8 cellular contexts compared by ENCODE assay signal in the genomic region with DNA sequence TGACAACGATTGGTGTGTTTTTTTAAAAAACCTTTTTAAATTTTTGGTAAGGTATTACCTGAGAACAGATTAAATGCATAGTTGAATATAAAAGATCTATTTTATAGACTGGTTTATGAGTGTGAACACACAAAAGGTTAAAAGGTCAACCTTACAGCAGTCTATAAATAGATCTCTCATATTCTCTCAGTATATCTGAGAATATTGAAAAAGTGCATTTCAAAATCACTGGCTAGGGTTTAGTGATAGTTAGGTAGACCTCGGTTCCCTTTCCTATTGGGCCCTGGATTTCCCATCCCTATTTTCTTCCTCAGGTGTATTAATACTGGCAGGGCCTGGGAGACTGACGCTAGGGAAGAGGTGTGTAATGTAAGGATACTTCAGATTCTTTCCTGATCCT. TPM values are rescaled to one million over a fixed set of nuclear protein-coding genes. Genes with fewer than 3 reads are reported as not detected.
A peak's percentile ranks its signal among the peaks of the same experiment; 100 is the strongest.
DNase-seq lines count a peak whose midpoint lies in the region; ATAC-seq, FAIRE-seq and TF ChIP-seq lines count a peak whose summit lies in the region.

No MANE protein-coding gene starts in this region.

- H3K4me2 ChIP-seq in A549 = peak overlapping the region; percentile 95
- H3K4me2 ChIP-seq in HCT116 (ENCODE audit: low read length) = peak overlapping the region; percentile 57
- H3K4me2 ChIP-seq in K562 (ENCODE audit: insufficient read depth, low read length) = peak overlapping the region; percentile 65

- TF ChIP-seq POLR2A in A549 (IDR thresholded peaks at IDR 0.05; ENCODE audit: low read length) = no peak
- TF ChIP-seq POLR2A in HCT116 (IDR thresholded peaks at IDR 0.05; ENCODE audit: borderline replicate concordance, extremely low read depth, insufficient read depth, insufficient read length) = no peak
- TF ChIP-seq POLR2A in K562 (conservative IDR thresholded peaks at IDR 0.05) = no peak

- POLR2A ChIA-PET in A549 (lab: Yijun Ruan, JAX) (no interaction called here), HCT116 (lab: Charles Lee) (no interaction called here), K562 (lab: Yijun Ruan, JAX) (interaction anchor here (0.6 to 2.7 kb wide), 13 partner anchors 8 to 191 kb away, joined by 3 to 13 read pairs (median 4); no protein-coding TSS in a partner anchor)

- TF ChIP-seq EP300 in A549 (IDR thresholded peaks at IDR 0.05) (no peak), K562 (IDR thresholded peaks at IDR 0.05; ENCODE audit: low read length) (no peak)

- no TSS peak for BruUV-seq in HCT116 (replicated peaks; lab: Mats Ljungman, UMichigan)
- TSS peak; percentile 80 for BruUV-seq in K562 (replicated peaks; lab: Mats Ljungman, UMichigan)

- H4K20me1 ChIP-seq in HCT116 (ENCODE audit: insufficient read depth) (no peaks in the 10 kb centered on the region), K562 (replicated peaks; ENCODE audit: control insufficient read depth, insufficient read depth, low read length) (0 out of 2 replicates have a peak, but pooled peaks cover 2% of the 10 kb centered on the region)

- H3K9me1 ChIP-seq in K562 (ENCODE audit: control insufficient read depth, insufficient read depth, low read length) = no peaks in the 10 kb centered on the region

- peaks cover 19% of the 10 kb centered on the region for H3K4me1 ChIP-seq in A549
- peaks cover 4 to 12% of the 10 kb centered on the region in 2 experiments; a peak in 3 of 4 replicates for H3K4me1 ChIP-seq in HCT116 (ENCODE audit: control insufficient read depth in 1 of 2, insufficient read depth in 2 of 2, low read length in 2 of 2)
- H3K4me1 ChIP-seq in K562 (replicated peaks in 1 of 2; ENCODE audit: control insufficient read depth in 2 of 2, insufficient read depth in 2 of 2, low read length in 2 of 2) = peaks cover 9 to 25% of the 10 kb centered on the region in 2 experiments
- peaks cover 4% of the 10 kb centered on the region for H3K4me1 ChIP-seq in mesodermal cell (ENCODE audit: control insufficient read depth, insufficient read depth, low read length, poor library complexity, severe bottlenecking)

- H3K36me3 ChIP-seq in HCT116 (ENCODE audit: control insufficient read depth in 1 of 2, insufficient read depth in 2 of 2, low read length in 2 of 2) = no peaks in the 10 kb centered on the region; a peak in 2 of 4 replicates
- peaks cover 28% of the 10 kb centered on the region for H3K36me3 ChIP-seq in K562 (ENCODE audit: control insufficient read depth, insufficient read depth, low read length)
- peaks cover 19% of the 10 kb centered on the region for H3K36me3 ChIP-seq in mesodermal cell (ENCODE audit: control insufficient read depth, insufficient read depth, low read length)

- CTCF ChIA-PET in A549 (lab: Yijun Ruan, JAX) (interaction anchor here (0.7 to 1.4 kb wide), 2 partner anchors 23 to 227 kb away, joined by 3 to 4 read pairs; no protein-coding TSS in a partner anchor), HCT116 (lab: Charles Lee) (interaction anchor here (0.7 kb wide), 1 partner anchor 186 kb away, joined by 3 read pairs; no protein-coding TSS in a partner anchor), K562 (lab: Yijun Ruan, JAX; ENCODE audit: low intra/inter-chr PET ratio) (no interaction called here)

- no peaks in the 10 kb centered on the region for H3K9me3 ChIP-seq in A549
- H3K9me3 ChIP-seq in HCT116 (ENCODE audit: control insufficient read depth in 1 of 2, insufficient read depth in 1 of 2, low read depth in 1 of 2, low read length in 2 of 2) = no peaks in the 10 kb centered on the region
- no peaks in the 10 kb centered on the region for H3K9me3 ChIP-seq in K562 (replicated peaks; ENCODE audit: control insufficient read depth, insufficient read depth, low read depth, low read length)
- no peaks in the 10 kb centered on the region for H3K9me3 ChIP-seq in mesodermal cell (ENCODE audit: control insufficient read depth, low read length)

- H3K9ac ChIP-seq in HCT116 (ENCODE audit: low read length) (peak overlapping the region; percentile 19), K562 (ENCODE audit: insufficient read depth in 1 of 2, low read depth in 2 of 2, low read length in 2 of 2) (0 out of 4 replicates have a peak overlapping the region, but pooled peaks of 1 of the 2 experiments have one; percentile 28)

- in situ Hi-C loops in K562 (cut with MboI) = no loop called here

- no peak for ATAC-seq in A549
- ATAC-seq in HCT116 = no peak
- no peak for ATAC-seq in K562

- H2AFZ ChIP-seq in HCT116 (ENCODE audit: low read depth, low read length, poor library complexity, severe bottlenecking) (peak overlapping the region; percentile 59), K562 (ENCODE audit: low read depth, low read length) (peak overlapping the region; percentile 38; the same call in 1 of the 2 replicates)

- H3K79me2 ChIP-seq in HCT116 (ENCODE audit: insufficient read depth, low read length) (peaks cover 30% of the 10 kb centered on the region), K562 (ENCODE audit: control insufficient read depth, insufficient read depth, low read length) (peaks cover 37% of the 10 kb centered on the region)

- H3K27ac ChIP-seq in A549 (peak overlapping the region; percentile 66 to 78), HCT116 (ENCODE audit: low read depth, low read length) (no peak overlapping the region), K562 (ENCODE audit: extremely low read depth, low read depth, low read length) (peak overlapping the region; percentile 57), mesodermal cell (ENCODE audit: low read depth, low read length, severe bottlenecking) (peak overlapping the region; percentile 52)

- DNase-seq in A549 (ENCODE audit: low read depth in 1 of 2, low spot score in 1 of 2) = no peak
- no peak for DNase-seq in HCT116 (ENCODE audit: low read depth, low spot score)
- no peak for DNase-seq in K562 (ENCODE audit: extremely low read depth in 1 of 4, low spot score in 3 of 4)
- DNase-seq in KG1 (lab: John Stamatoyannopoulos, UW) = no peak
- DNase-seq in stimulated activated CD4-positive, alpha-beta T cell treated with anti-CD3 and anti-CD28 coated beads, Interleukin-1b, Interleukin-23, amount 100 ng/mL, for 48 hours = no peak
- DNase-seq in SKM-1 treated with dmso at 0.1 percent for 144 hours (lab: John Stamatoyannopoulos, UW; ENCODE audit: unreplicated experiment) = no peak
- DNase-seq in activated CD4-positive, alpha-beta T cell treated with anti-CD3 and anti-CD28 coated beads for 1 hour = no peak

- WGBS in A549 (ENCODE audit: missing lambda C conversion rate) = 35% methylated on average over 3 of the region's 3 CpGs
- WGBS in K562 (ENCODE audit: insufficient coverage, low coverage, missing lambda C conversion rate) = 2% methylated on average over 3 of the region's 3 CpGs
- no CpG with 5 or more reads among the region's 3 CpGs for WGBS in mesodermal cell (ENCODE audit: insufficient coverage in 2 of 2), 2 experiments

- H3K9me2 ChIP-seq in HCT116 (ENCODE audit: insufficient read depth) = no peaks in the 10 kb centered on the region

- RAD21 ChIA-PET in HCT116 (lab: Charles Lee; ENCODE audit: low non-redundant PET in 1 of 2, low total read pairs in 2 of 2, uncharacterized antibody in 2 of 2, unreplicated experiment in 2 of 2) = no interaction called here

- no peaks in the 10 kb centered on the region for H3K27me3 ChIP-seq in HCT116 (ENCODE audit: insufficient read depth, low read length)
- no peaks in the 10 kb centered on the region for H3K27me3 ChIP-seq in K562 (ENCODE audit: control insufficient read depth in 2 of 2, insufficient read depth in 2 of 2, low read length in 2 of 2)

- intact Hi-C loops in HCT116 (cut with micrococcal nuclease) = no loop called here
- intact Hi-C loops in K562 (cut with micrococcal nuclease) = loop anchor here (1.0 to 5.0 kb wide), 2 partner anchors 39 to 132 kb away; a partner anchor contains a TSS

- TF ChIP-seq CTCF in A549 (IDR thresholded peaks at IDR 0.05) (no peak), HCT116 (IDR thresholded peaks at IDR 0.05 in 2 of 3, conservative IDR thresholded peaks at IDR 0.05 in 1 of 3; ENCODE audit: borderline replicate concordance in 1 of 3, insufficient read depth in 1 of 3, low read depth in 2 of 3, low read length in 2 of 3) (no peak), K562 (IDR thresholded peaks at IDR 0.05 in 2 of 3, conservative IDR thresholded peaks at IDR 0.05 in 1 of 3; ENCODE audit: insufficient read depth in 2 of 3, low read depth in 1 of 3, low read length in 3 of 3) (no peak)

- TF ChIP-seq RAD21 in A549 (conservative IDR thresholded peaks at IDR 0.05 in 1 of 2, IDR thresholded peaks at IDR 0.05 in 1 of 2) (no peak), HCT116 (IDR thresholded peaks at IDR 0.05; ENCODE audit: low read depth) (no peak), K562 (CRISPR knock-in tag; conservative IDR thresholded peaks at IDR 0.05 in 1 of 2, IDR thresholded peaks at IDR 0.05 in 1 of 2) (no peak)

- FAIRE-seq in A549 (lab: Jason Lieb, UNC) (no peak), K562 (lab: Jason Lieb, UNC) (no peak)

- peak overlapping the region; percentile 41 for H3K4me3 ChIP-seq in A549
- H3K4me3 ChIP-seq in HCT116 (replicated peaks in 1 of 2; ENCODE audit: low read depth in 1 of 2, low read length in 2 of 2) = peak overlapping the region; percentile 55 to 61
- H3K4me3 ChIP-seq in K562 = peak overlapping the region; percentile 52; the same call in 1 of the 2 replicates
- peak overlapping the region; percentile 60 for H3K4me3 ChIP-seq in mesodermal cell (ENCODE audit: extremely low read depth, insufficient read depth, low read length, poor library complexity, severe bottlenecking)

RNA-seq across cellular contexts. Expression of a gene that starts 0.7 kb away (rescaled TPM):
- polyA plus RNA-seq in A549 (2011; rRNA removed) (18.6 and 23.0 TPM in 2 replicates), A549 (2017; fragmentation: RNase III; extraction: RNeasy Plus Mini Kit Qiagen cat#74134 plus additional on column Dnase treatment) (7.6 to 8.9 TPM (median 8.7 TPM) in 3 replicates), K562 (2011; rRNA removed) (67.3 and 74.3 TPM in 2 replicates), K562 (2014; fragmentation: Illumina TruSeq; extraction: Trizol) (29.5 and 34.4 TPM in 2 replicates), K562 (2014; fragmentation: Nextera tagmentation; extraction: Ambion mirVana) (10 to 100 TPM; 16.1 to 17.3 TPM), K562 (2014; rRNA removed) (23.0 and 27.1 TPM in 2 replicates)
- 4.0 and 4.1 TPM in 2 replicates for polyA plus RNA-seq in A549 (2012; cell fraction: cytosol; rRNA removed)
- 3.9 and 4.3 TPM in 2 replicates for polyA plus RNA-seq in A549 (2012; cell fraction: nucleus; rRNA removed)
- polyA minus RNA-seq in A549 (2011; rRNA and poly(A)+ RNA removed) = 25.9 and 36.0 TPM in 2 replicates
- total RNA-seq in HCT116 (2021; ENCODE audit: unreplicated experiment) (49.1 TPM), K562 (2014; rRNA removed) (38.3 and 47.2 TPM in 2 replicates), K562 (2014; rRNA removed; fragmentation: Illumina TruSeq; extraction: Trizol) (72.3 and 88.0 TPM in 2 replicates), K562 (2015; rRNA removed; fragmentation: Illumina TruSeq; extraction: Trizol) (53.3 and 55.5 TPM in 2 replicates), K562 (2021) (56.2 and 58.4 TPM in 2 replicates)
- polyA plus RNA-seq in HCT116 (2012) = 10.6 and 11.9 TPM in 2 replicates
- total RNA-seq in K562 (2011; cell fraction: chromatin; rRNA removed; ENCODE audit: low replicate concordance) = 123 and 395 TPM in 2 replicates
- 78.0 and 120 TPM in 2 replicates for total RNA-seq in K562 (2011; cell fraction: nucleolus; rRNA removed)
- total RNA-seq in K562 (2011; cell fraction: nucleoplasm; rRNA removed) = 158 and 184 TPM in 2 replicates
- polyA plus RNA-seq in K562 (2011; cell fraction: cytosol; rRNA removed) = 10.6 and 21.5 TPM in 2 replicates
- 57.8 and 70.7 TPM in 2 replicates for polyA plus RNA-seq in K562 (2011; cell fraction: nucleus; rRNA removed)
- 16.8 and 21.0 TPM in 2 replicates for polyA plus RNA-seq in K562 (2012)
- polyA minus RNA-seq in K562 (2011; rRNA and poly(A)+ RNA removed) = 196 and 226 TPM in 2 replicates
- 44.8 and 52.7 TPM in 2 replicates for polyA minus RNA-seq in K562 (2011; cell fraction: cytosol; rRNA and poly(A)+ RNA removed)
- polyA minus RNA-seq in K562 (2011; cell fraction: nucleus; rRNA and poly(A)+ RNA removed) = 127 and 217 TPM in 2 replicates
- 40.3 TPM for polyA plus RNA-seq in mesodermal cell (2013, experiment 1 of 2)
- 43.0 TPM for polyA plus RNA-seq in mesodermal cell (2013, experiment 2 of 2)

RNA-seq across cellular contexts. Expression of a gene that starts 42.8 kb away (rescaled TPM):
- polyA plus RNA-seq in A549 (2011; rRNA removed) (4.6 and 6.3 TPM in 2 replicates), A549 (2017; fragmentation: RNase III; extraction: RNeasy Plus Mini Kit Qiagen cat#74134 plus additional on column Dnase treatment) (4.4 to 5.0 TPM (median 4.7 TPM) in 3 replicates), K562 (2011; rRNA removed) (17.3 and 24.7 TPM in 2 replicates), K562 (2014; fragmentation: Illumina TruSeq; extraction: Trizol) (25.5 and 31.1 TPM in 2 replicates), K562 (2014; fragmentation: Nextera tagmentation; extraction: Ambion mirVana) (10 to 100 TPM; 27.2 to 34.0 TPM), K562 (2014; rRNA removed) (23.4 and 24.1 TPM in 2 replicates)
- 1.0 and 1.3 TPM in 2 replicates for polyA plus RNA-seq in A549 (2012; cell fraction: cytosol; rRNA removed)
- 0.59 and 0.62 TPM in 2 replicates for polyA plus RNA-seq in A549 (2012; cell fraction: nucleus; rRNA removed)
- polyA minus RNA-seq in A549 (2011; rRNA and poly(A)+ RNA removed) = 1.0 TPM in 2 replicates
- total RNA-seq in HCT116 (2021; ENCODE audit: unreplicated experiment) (12.7 TPM), K562 (2014; rRNA removed) (21.2 and 26.1 TPM in 2 replicates), K562 (2014; rRNA removed; fragmentation: Illumina TruSeq; extraction: Trizol) (43.6 and 53.4 TPM in 2 replicates), K562 (2015; rRNA removed; fragmentation: Illumina TruSeq; extraction: Trizol) (32.8 and 37.6 TPM in 2 replicates), K562 (2021) (29.1 and 29.5 TPM in 2 replicates)
- 1.3 and 2.4 TPM in 2 replicates for polyA plus RNA-seq in HCT116 (2012)
- total RNA-seq in K562 (2011; cell fraction: chromatin; rRNA removed; ENCODE audit: low replicate concordance) = 9.7 and 51.7 TPM in 2 replicates
- 6.2 and 8.0 TPM in 2 replicates for total RNA-seq in K562 (2011; cell fraction: nucleolus; rRNA removed)
- 13.3 and 20.0 TPM in 2 replicates for total RNA-seq in K562 (2011; cell fraction: nucleoplasm; rRNA removed)
- 2.2 and 4.3 TPM in 2 replicates for polyA plus RNA-seq in K562 (2011; cell fraction: cytosol; rRNA removed)
- 6.7 and 7.0 TPM in 2 replicates for polyA plus RNA-seq in K562 (2011; cell fraction: nucleus; rRNA removed)
- 13.7 and 16.9 TPM in 2 replicates for polyA plus RNA-seq in K562 (2012)
- 27.6 and 32.5 TPM in 2 replicates for polyA minus RNA-seq in K562 (2011; rRNA and poly(A)+ RNA removed)
- polyA minus RNA-seq in K562 (2011; cell fraction: cytosol; rRNA and poly(A)+ RNA removed) = 22.6 and 24.5 TPM in 2 replicates
- polyA minus RNA-seq in K562 (2011; cell fraction: nucleus; rRNA and poly(A)+ RNA removed) = 10.5 and 18.7 TPM in 2 replicates
- polyA plus RNA-seq in mesodermal cell (2013, experiment 1 of 2) = 15.3 TPM
- 14.7 TPM for polyA plus RNA-seq in mesodermal cell (2013, experiment 2 of 2)
